Comparison of ENCODE assay signal across 30 cellular contexts in the genomic region with DNA sequence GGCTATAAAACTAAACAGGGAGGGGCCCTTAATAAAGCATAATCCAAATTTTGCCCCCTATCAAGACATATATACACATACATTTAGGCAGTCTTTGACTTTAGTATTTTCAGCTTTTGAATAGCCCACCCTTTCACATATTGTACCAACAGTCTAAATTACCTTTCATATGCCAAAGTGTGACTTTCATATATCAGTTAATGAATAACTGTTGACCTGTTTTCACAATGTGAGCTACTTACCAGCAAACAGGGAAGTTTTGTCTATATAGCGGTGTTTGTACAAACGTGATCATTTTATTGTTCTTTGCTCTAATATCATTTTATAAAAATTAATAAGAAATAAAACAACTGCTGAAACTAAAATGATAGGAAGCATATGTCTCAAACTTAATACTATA.
"Had no signal": no experiment of that assay in that cellular context is flagged by ENCODE, and none has a peak within 500 bp of the region (broad histone marks: within the 10 kb centered on the region; RNA-seq: fewer than 3 reads in every experiment).

No MANE protein-coding gene starts in this region.

- H3K27ac ChIP-seq: brain microvascular endothelial cell, coronary artery, dorsolateral prefrontal cortex, foreskin keratinocyte, gastrocnemius medialis, heart left ventricle, WERI-Rb-1 had no signal

- ATAC-seq: activated CD4-positive, CD25-positive, alpha-beta regulatory T cell treated with anti-CD3 and anti-CD28 coated beads, Interleukin-2, amount 50 U/mL, for 24 hours; activated CD8-positive, alpha-beta T cell treated with anti-CD3 and anti-CD28 coated beads for 36 hours; activated T-cell treated with anti-CD3 and anti-CD28 coated beads, Interleukin-2, amount 50 U/mL, for 4 hours; activated T-helper 17 cell treated with anti-CD3 and anti-CD28 coated beads, Interleukin-2, amount 50 U/mL, for 72 hours; esophagus mucosa; foreskin keratinocyte; gastrocnemius medialis; heart left ventricle; T-helper 17 cell had no signal

- H3K4me1 ChIP-seq: foreskin keratinocyte, gastrocnemius medialis had no signal

- H3K9me3 ChIP-seq: gastrocnemius medialis, heart left ventricle had no signal

- H3K36me3 ChIP-seq: brain microvascular endothelial cell had no signal

- H3K4me3 ChIP-seq: coronary artery, dorsolateral prefrontal cortex, gastrocnemius medialis, heart left ventricle had no signal

- DNase-seq: activated B cell treated with CpG ODN at 0.5 μM for 24 hours; activated CD4-positive, alpha-beta T cell treated with anti-CD3 and anti-CD28 coated beads for 48 hours; activated CD4-positive, alpha-beta T cell treated with anti-CD3 and anti-CD28 coated beads, Interleukin-2, amount 50 U/mL, for 1 hour; activated CD4-positive, alpha-beta T cell treated with anti-CD3 and anti-CD28 coated beads, Interleukin-2, amount 50 U/mL, for 48 hours; activated CD8-positive, alpha-beta memory T cell treated with anti-CD3 and anti-CD28 coated beads for 24 hours; activated CD8-positive, alpha-beta T cell treated with anti-CD3 and anti-CD28 coated beads for 36 hours; activated effector memory CD4-positive, alpha-beta T cell treated with Interleukin-2 at 50 U/mL for 16 hours; activated gamma-delta T cell treated with Interleukin-2 at 50 U/mL for 16 hours; activated naive CD4-positive, alpha-beta T cell treated with anti-CD3 and anti-CD28 coated beads, Interleukin-2, amount 50 U/mL, for 16 hours; activated naive CD4-positive, alpha-beta T cell treated with Interleukin-2 at 50 U/mL for 16 hours; activated T-cell treated with anti-CD3 and anti-CD28 coated beads, Interleukin-2, amount 50 U/mL, for 4 hours; amniotic stem cell; anterior cingulate cortex; brain microvascular endothelial cell; dorsolateral prefrontal cortex; effector memory CD4-positive, alpha-beta T cell; endodermal cell; foreskin keratinocyte; gastrocnemius medialis; glutamatergic neuron; heart left ventricle; T-helper 17 cell; T1000; WERI-Rb-1 had no signal

- FAIRE-seq: astrocyte, bronchial epithelial cell had no signal

- H3K27me3 ChIP-seq: brain microvascular endothelial cell, dorsolateral prefrontal cortex, foreskin keratinocyte, gastrocnemius medialis, heart left ventricle had no signal
